In the genomic region with DNA sequence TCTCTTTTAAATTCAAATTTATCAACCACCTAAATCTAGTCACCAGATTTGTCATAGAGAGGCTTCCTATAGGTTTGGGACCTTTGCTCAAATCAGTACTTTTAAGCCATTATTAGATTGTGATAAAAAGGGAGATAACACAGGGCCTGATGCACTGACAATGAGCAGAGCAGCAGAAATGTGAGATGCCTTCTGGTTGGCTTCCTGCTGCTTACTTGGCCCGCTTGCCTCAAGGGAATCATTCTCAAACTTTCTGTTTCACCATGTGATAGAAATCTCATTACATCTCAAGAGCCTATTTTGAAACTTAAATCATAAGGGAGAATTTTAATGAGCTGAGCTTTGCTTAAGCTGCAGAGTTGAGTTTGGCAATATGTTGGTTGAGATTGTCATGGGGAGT, we compare ENCODE assay signal across 18 cellular contexts.
DNase-seq lines count a peak whose midpoint lies in the region; ATAC-seq and TF ChIP-seq lines count a peak whose summit lies in the region.
"Had no signal": no experiment of that assay in that cellular context is flagged by ENCODE, and none has a peak within 500 bp of the region (broad histone marks: within the 10 kb centered on the region; RNA-seq: fewer than 3 reads in every experiment).

No MANE protein-coding gene starts in this region.

- no peaks in the 10 kb centered on the region for H3K27me3 Mint-ChIP-seq in memory B cell
- H3K27me3 Mint-ChIP-seq: CD4-positive, CD25-positive, alpha-beta regulatory T cell had no signal

- H3K9me3 ChIP-seq in esophagus muscularis mucosa, result no peaks in the 10 kb centered on the region
- H3K9me3 ChIP-seq: right lobe of liver, transverse colon had no signal

- H3K4me1 Mint-ChIP-seq in memory B cell, result peaks cover 15% of the 10 kb centered on the region
- H3K4me1 Mint-ChIP-seq: CD4-positive, CD25-positive, alpha-beta regulatory T cell had no signal

- ATAC-seq in GM19035 (IDR thresholded peaks at IDR 0.05; ENCODE audit: unreplicated experiment) (peak; percentile 49), GM21786 (IDR thresholded peaks at IDR 0.05; ENCODE audit: unreplicated experiment) (peak; percentile 89), HG03442 (IDR thresholded peaks at IDR 0.05; ENCODE audit: unreplicated experiment) (peak; percentile 63), memory B cell (ENCODE audit: low read depth) (peak; percentile 99)
- ATAC-seq: right lobe of liver had no signal

- H3K9me3 Mint-ChIP-seq in memory B cell, result no peaks in the 10 kb centered on the region
- H3K9me3 Mint-ChIP-seq: neural progenitor cell had no signal

- no peak for TF ChIP-seq EP300 in esophagus muscularis mucosa (IDR thresholded peaks at IDR 0.05)

- H3K4me3 Mint-ChIP-seq in memory B cell, result peak overlapping the region; percentile 25
- H3K4me3 Mint-ChIP-seq: CD4-positive, CD25-positive, alpha-beta regulatory T cell; neural progenitor cell had no signal

- H3K36me3 Mint-ChIP-seq in memory B cell, result no peaks in the 10 kb centered on the region
- H3K36me3 Mint-ChIP-seq: CD4-positive, CD25-positive, alpha-beta regulatory T cell; neural progenitor cell had no signal

- peak overlapping the region; percentile 81 for H3K27ac Mint-ChIP-seq in memory B cell
- H3K27ac Mint-ChIP-seq: CD4-positive, CD25-positive, alpha-beta regulatory T cell; neural progenitor cell had no signal

- no peak for TF ChIP-seq CTCF in esophagus muscularis mucosa (IDR thresholded peaks at IDR 0.05)

- H3K36me3 ChIP-seq in esophagus muscularis mucosa, result no peaks in the 10 kb centered on the region
- H3K36me3 ChIP-seq: neural progenitor cell, right lobe of liver, transverse colon had no signal

- intact Hi-C loops in cardiac septum (cut with DNase I) (no loop called here), esophagus muscularis mucosa (cut with DNase I) (no loop called here)

- no peak overlapping the region for H3K4me3 ChIP-seq in esophagus muscularis mucosa
- H3K4me3 ChIP-seq: neural progenitor cell, right lobe of liver, transverse colon had no signal

- 81% methylated on average over 1 of the region's 1 CpG for WGBS in esophagus muscularis mucosa

- no peaks in the 10 kb centered on the region for H3K27me3 ChIP-seq in esophagus muscularis mucosa
- H3K27me3 ChIP-seq: neural progenitor cell, right lobe of liver, transverse colon had no signal

- TF ChIP-seq POLR2A in esophagus muscularis mucosa (IDR thresholded peaks at IDR 0.05; ENCODE audit: low read depth), result no peak

- no peaks in the 10 kb centered on the region for H3K4me1 ChIP-seq in esophagus muscularis mucosa
- H3K4me1 ChIP-seq: neural progenitor cell, right lobe of liver, transverse colon had no signal

- DNase-seq in memory B cell (ENCODE audit: low spot score in 2 of 2) (peak in 1 of 2 donors; percentile 29), cardiac septum (ENCODE audit: low spot score) (no peak), activated gamma-delta T cell (lab: John Stamatoyannopoulos, UW) (no peak), esophagus muscularis mucosa (ENCODE audit: extremely low spot score) (no peak)
- DNase-seq: activated CD4-positive, alpha-beta T cell treated with anti-CD3 and anti-CD28 coated beads for 4 hours; caudate nucleus; CD4-positive, CD25-positive, alpha-beta regulatory T cell; effector memory CD4-positive, alpha-beta T cell; Kasumi-1; mammary epithelial cell; NCI-H1694 treated with DMSO at 0.1 percent for 48 hours; NCI-H748 treated with DMSO at 0.1 percent for 48 hours; right lobe of liver; transverse colon had no signal

- H3K27ac ChIP-seq in esophagus muscularis mucosa (replicated peaks in 1 of 4), result no peak overlapping the region
- H3K27ac ChIP-seq: neural progenitor cell, right lobe of liver, transverse colon had no signal

Comparison
In these comparisons a context has a peak if more than half of its experiments do, and no peak if none do; other contexts are left out.
1. ATAC-seq: peak in every context shown above with its lines; median percentile 99 in memory B cell; 89 in GM21786; 63 in HG03442; 49 in GM19035.